9 cellular contexts compared by ENCODE assay signal in the genomic region with DNA sequence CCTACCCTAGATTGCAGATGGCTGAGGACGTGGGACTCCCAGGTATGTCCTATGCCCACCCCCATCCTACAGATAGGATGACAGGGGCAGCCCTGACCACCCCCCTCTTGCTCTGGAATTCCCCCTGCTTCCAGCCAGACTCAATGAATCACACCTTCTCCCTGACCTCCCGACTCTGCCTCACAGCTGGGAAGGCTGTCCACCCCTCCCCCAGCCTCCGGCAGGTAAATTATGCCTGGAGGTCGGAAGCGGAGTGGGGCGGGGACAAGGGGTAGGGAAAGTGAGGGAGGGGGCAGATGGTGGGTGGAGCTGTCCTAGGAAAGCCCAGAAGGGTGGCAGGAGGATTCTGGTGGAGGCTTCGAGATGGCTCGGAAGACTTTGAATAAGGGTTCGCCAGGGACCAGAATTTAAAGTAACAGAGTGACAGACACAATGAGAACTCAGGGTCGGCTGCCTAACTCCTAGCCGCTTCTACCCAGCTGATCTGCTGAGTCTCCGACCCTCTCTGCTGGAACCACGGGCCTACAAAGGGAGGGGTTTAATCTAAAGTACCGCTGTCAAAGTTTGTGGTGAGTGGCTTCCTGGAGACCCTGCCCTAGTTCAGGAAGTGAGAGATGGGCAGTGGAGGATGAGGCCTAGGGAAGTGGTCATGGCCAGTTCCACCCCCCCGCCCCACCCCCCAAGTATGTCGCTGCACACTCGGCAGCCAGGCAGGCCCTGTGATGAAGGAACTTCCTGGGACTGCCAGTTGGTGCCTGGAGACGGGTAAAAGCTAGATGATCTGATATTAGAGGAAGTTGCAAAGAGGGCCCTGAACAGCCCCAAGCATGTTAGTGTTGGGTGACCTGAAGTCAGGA. TPM values are rescaled to one million over a fixed set of nuclear protein-coding genes. Genes with fewer than 3 reads are reported as not detected.
DNase-seq lines count a peak whose midpoint lies in the region; ATAC-seq and TF ChIP-seq lines count a peak whose summit lies in the region.
"Had no signal": no experiment of that assay in that cellular context is flagged by ENCODE, and none has a peak within 500 bp of the region (broad histone marks: within the 10 kb centered on the region; RNA-seq: fewer than 3 reads in every experiment).

No MANE protein-coding gene starts in this region.

- H3K4me2 ChIP-seq in Karpas-422 (ENCODE audit: low read depth, low read length, poor library complexity, severe bottlenecking), result no peak overlapping the region

- H3K4me1 ChIP-seq in right cardiac atrium (ENCODE audit: control insufficient read depth, insufficient read depth, low read length) (peaks cover 24% of the 10 kb centered on the region), sigmoid colon (peaks cover 0 to 74% (median 70%) of the 10 kb centered on the region in 4 donors), Karpas-422 (ENCODE audit: low read length) (no peaks in the 10 kb centered on the region)

- H3K9me3 Mint-ChIP-seq in activated naive CD8-positive, alpha-beta T cell treated with anti-CD3 and anti-CD28 coated beads for 36 hours, result peaks cover 9% of the 10 kb centered on the region
- H3K9me3 Mint-ChIP-seq in activated naive CD8-positive, alpha-beta T cell treated with anti-CD3 and anti-CD28 coated beads, Interleukin-2, amount 50 U/mL, for 24 hours, result peaks cover 9% of the 10 kb centered on the region
- peaks cover 10% of the 10 kb centered on the region for H3K9me3 Mint-ChIP-seq in activated T-helper 2 cell treated with anti-CD3 and anti-CD28 coated beads, Interferon-gamma antibody, Interleukin-2, Interleukin-4, amounts not matched to agents 10 μg/mL and 5 μg/mL and 100 μg/mL, durations not matched to agents 14 hours and 24 hours and 36 hours

- H3K27ac Mint-ChIP-seq in activated naive CD8-positive, alpha-beta T cell treated with anti-CD3 and anti-CD28 coated beads for 36 hours, result peak overlapping the region; percentile 38
- H3K27ac Mint-ChIP-seq in activated naive CD8-positive, alpha-beta T cell treated with anti-CD3 and anti-CD28 coated beads, Interleukin-2, amount 50 U/mL, for 24 hours, result no peak overlapping the region
- peak overlapping the region; percentile 2 for H3K27ac Mint-ChIP-seq in activated T-helper 2 cell treated with anti-CD3 and anti-CD28 coated beads, Interferon-gamma antibody, Interleukin-2, Interleukin-4, amounts not matched to agents 10 μg/mL and 5 μg/mL and 100 μg/mL, durations not matched to agents 14 hours and 24 hours and 36 hours

- H3K9me3 ChIP-seq in right cardiac atrium (ENCODE audit: control insufficient read depth, low read length) (no peaks in the 10 kb centered on the region), sigmoid colon (no peaks in the 10 kb centered on the region), Karpas-422 (ENCODE audit: low read length) (peaks cover 10% of the 10 kb centered on the region; the same call in 1 of the 2 replicates)

- H3K79me2 ChIP-seq in Karpas-422 (ENCODE audit: low read length), result no peaks in the 10 kb centered on the region

- peaks cover 56% of the 10 kb centered on the region for H3K27me3 Mint-ChIP-seq in activated naive CD8-positive, alpha-beta T cell treated with anti-CD3 and anti-CD28 coated beads for 36 hours
- H3K27me3 Mint-ChIP-seq in activated naive CD8-positive, alpha-beta T cell treated with anti-CD3 and anti-CD28 coated beads, Interleukin-2, amount 50 U/mL, for 24 hours, result peaks cover 44% of the 10 kb centered on the region
- peaks cover 55% of the 10 kb centered on the region for H3K27me3 Mint-ChIP-seq in activated T-helper 2 cell treated with anti-CD3 and anti-CD28 coated beads, Interferon-gamma antibody, Interleukin-2, Interleukin-4, amounts not matched to agents 10 μg/mL and 5 μg/mL and 100 μg/mL, durations not matched to agents 14 hours and 24 hours and 36 hours (ENCODE audit: low read depth)

- no peaks in the 10 kb centered on the region for H3K27me3 ChIP-seq in right cardiac atrium (ENCODE audit: control insufficient read depth, insufficient read depth)
- no peaks in the 10 kb centered on the region for H3K27me3 ChIP-seq in sigmoid colon
- H3K27me3 ChIP-seq in Karpas-422 (ENCODE audit: low read length), result peaks cover 5% of the 10 kb centered on the region; the same call in 1 of the 2 replicates

- 32% methylated on average over 18 of the region's 18 CpGs for WGBS in right cardiac atrium
- 35 to 51% methylated on average over 18 of the region's 18 CpGs for WGBS in sigmoid colon, 2 donors

- H3K36me3 ChIP-seq in sigmoid colon (no peaks in the 10 kb centered on the region), Karpas-422 (ENCODE audit: insufficient read depth, low read length) (peaks cover 4% of the 10 kb centered on the region; the same call in 1 of the 2 replicates)

- no peaks in the 10 kb centered on the region for H4K20me1 ChIP-seq in Karpas-422 (ENCODE audit: insufficient read depth, low read depth, low read length)

- intact Hi-C loops in activated T-helper 2 cell treated with anti-CD3 and anti-CD28 coated beads, Interferon-gamma antibody, Interleukin-2, Interleukin-4, amounts not matched to agents 10 μg/mL and 5 μg/mL and 100 μg/mL, durations not matched to agents 14 hours and 24 hours and 36 hours (cut with micrococcal nuclease), result no loop called here
- intact Hi-C loops in right cardiac atrium (cut with DNase I), result no loop called here
- intact Hi-C loops in sigmoid colon (cut with DNase I), result loop anchor here (5.0 kb wide), 1 partner anchor 206 kb away; the partner anchor contains the start of genes ZBTB1 and ZBTB25

- peaks cover 21% of the 10 kb centered on the region for H3K4me1 Mint-ChIP-seq in activated naive CD8-positive, alpha-beta T cell treated with anti-CD3 and anti-CD28 coated beads for 36 hours
- H3K4me1 Mint-ChIP-seq in activated naive CD8-positive, alpha-beta T cell treated with anti-CD3 and anti-CD28 coated beads, Interleukin-2, amount 50 U/mL, for 24 hours, result peaks cover 34% of the 10 kb centered on the region
- H3K4me1 Mint-ChIP-seq in activated T-helper 2 cell treated with anti-CD3 and anti-CD28 coated beads, Interferon-gamma antibody, Interleukin-2, Interleukin-4, amounts not matched to agents 10 μg/mL and 5 μg/mL and 100 μg/mL, durations not matched to agents 14 hours and 24 hours and 36 hours (ENCODE audit: low read depth), result peaks cover 40% of the 10 kb centered on the region

- H2AFZ ChIP-seq in Karpas-422 (ENCODE audit: low read length), result no peak overlapping the region

- TF ChIP-seq CTCF in sigmoid colon (IDR thresholded peaks at IDR 0.05), result no peak

- no peak for TF ChIP-seq POLR2A in sigmoid colon (IDR thresholded peaks at IDR 0.05)

- no peak for DNase-seq in activated naive CD8-positive, alpha-beta T cell treated with anti-CD3 and anti-CD28 coated beads for 36 hours
- DNase-seq in activated naive CD8-positive, alpha-beta T cell treated with anti-CD3 and anti-CD28 coated beads, Interleukin-2, amount 50 U/mL, for 24 hours, result no peak
- peak; percentile 59 for DNase-seq in activated T-helper 2 cell treated with anti-CD3 and anti-CD28 coated beads, Interferon-gamma antibody, Interleukin-2, Interleukin-4, amounts not matched to agents 10 μg/mL and 5 μg/mL and 100 μg/mL, durations not matched to agents 14 hours and 24 hours and 36 hours (ENCODE audit: low spot score)
- DNase-seq in right cardiac atrium (peak in 1 of 3 donors; percentile 77), sigmoid colon (peak; percentile 77), Karpas-422 (no peak)

- no peak overlapping the region for H3K9ac ChIP-seq in Karpas-422 (ENCODE audit: low read length)

- no peaks in the 10 kb centered on the region for H3K36me3 Mint-ChIP-seq in activated naive CD8-positive, alpha-beta T cell treated with anti-CD3 and anti-CD28 coated beads for 36 hours
- peaks cover 2% of the 10 kb centered on the region for H3K36me3 Mint-ChIP-seq in activated naive CD8-positive, alpha-beta T cell treated with anti-CD3 and anti-CD28 coated beads, Interleukin-2, amount 50 U/mL, for 24 hours (ENCODE audit: low read depth)
- peaks cover 3% of the 10 kb centered on the region for H3K36me3 Mint-ChIP-seq in activated T-helper 2 cell treated with anti-CD3 and anti-CD28 coated beads, Interferon-gamma antibody, Interleukin-2, Interleukin-4, amounts not matched to agents 10 μg/mL and 5 μg/mL and 100 μg/mL, durations not matched to agents 14 hours and 24 hours and 36 hours (ENCODE audit: low read depth)

- no peak overlapping the region for H3K4me3 ChIP-seq in right cardiac atrium (ENCODE audit: low read length)
- H3K4me3 ChIP-seq in sigmoid colon, result peak overlapping the region in 2 of 4 donors; percentile 20 to 23
- no peak overlapping the region for H3K4me3 ChIP-seq in Karpas-422 (ENCODE audit: low read length)

- TF ChIP-seq EP300 in sigmoid colon (IDR thresholded peaks at IDR 0.05), result no peak

- no peaks in the 10 kb centered on the region for H3K9me2 ChIP-seq in Karpas-422 (replicated peaks; ENCODE audit: insufficient read depth, low read length)

- H3K27ac ChIP-seq in right cardiac atrium (ENCODE audit: low read length), result peak overlapping the region; percentile 69
- peak overlapping the region; percentile 86 to 95 (median 92) for H3K27ac ChIP-seq in sigmoid colon
- no peak overlapping the region for H3K27ac ChIP-seq in Karpas-422 (ENCODE audit: low read length)
- H3K27ac ChIP-seq: VCaP had no signal

- H3K4me3 Mint-ChIP-seq in activated naive CD8-positive, alpha-beta T cell treated with anti-CD3 and anti-CD28 coated beads for 36 hours, result no peak overlapping the region
- H3K4me3 Mint-ChIP-seq in activated naive CD8-positive, alpha-beta T cell treated with anti-CD3 and anti-CD28 coated beads, Interleukin-2, amount 50 U/mL, for 24 hours, result no peak overlapping the region
- peak overlapping the region; percentile 27 for H3K4me3 Mint-ChIP-seq in activated T-helper 2 cell treated with anti-CD3 and anti-CD28 coated beads, Interferon-gamma antibody, Interleukin-2, Interleukin-4, amounts not matched to agents 10 μg/mL and 5 μg/mL and 100 μg/mL, durations not matched to agents 14 hours and 24 hours and 36 hours (ENCODE audit: low read depth)

- ATAC-seq in activated naive CD8-positive, alpha-beta T cell treated with anti-CD3 and anti-CD28 coated beads, Interleukin-2, amount 50 U/mL, for 24 hours, result no peak
- ATAC-seq in right cardiac atrium (peak in 1 of 2 donors; percentile 10), GM19455 (IDR thresholded peaks at IDR 0.05; ENCODE audit: unreplicated experiment) (no peak), GM19035 (IDR thresholded peaks at IDR 0.05; ENCODE audit: unreplicated experiment) (no peak)

RNA-seq across cellular contexts. Expression of gene PLEKHG3, which starts 4.2 kb away (rescaled TPM):
- total RNA-seq in activated naive CD8-positive, alpha-beta T cell treated with anti-CD3 and anti-CD28 coated beads for 36 hours, result under 1 TPM in 1 of 2 experiments, not detected in 1; 0.12 TPM
- total RNA-seq in activated T-helper 2 cell treated with anti-CD3 and anti-CD28 coated beads, Interferon-gamma antibody, Interleukin-2, Interleukin-4, amounts not matched to agents 10 μg/mL and 5 μg/mL and 100 μg/mL, durations not matched to agents 14 hours and 24 hours and 36 hours, result 1.0 and 1.9 TPM in 2 replicates
- total RNA-seq in right cardiac atrium (10 to 100 TPM; 35.7 to 58.7 (median 50.6) TPM), sigmoid colon (10 to 100 TPM; 34.4 to 67.9 (median 52.3) TPM)
- polyA plus RNA-seq in right cardiac atrium (12.6 TPM), sigmoid colon (10 to 100 TPM; 16.9 to 26.8 (median 17.4) TPM)
- total RNA-seq in Karpas-422 (2014; rRNA removed; shearing (Covaris generic); ENCODE audit: low replicate concordance), result not detected in 2 replicates

Comparison
In these comparisons a context has a peak if more than half of its experiments do, and no peak if none do; other contexts are left out.
1. DNase-seq: peak in activated T-helper 2 cell treated with anti-CD3 and anti-CD28 coated beads, Interferon-gamma antibody, Interleukin-2, Interleukin-4, amounts not matched to agents 10 μg/mL and 5 μg/mL and 100 μg/mL, durations not matched to agents 14 hours and 24 hours and 36 hours (single experiment) and sigmoid colon (single experiment); none in activated naive CD8-positive, alpha-beta T cell treated with anti-CD3 and anti-CD28 coated beads for 36 hours (single experiment), activated naive CD8-positive, alpha-beta T cell treated with anti-CD3 and anti-CD28 coated beads, Interleukin-2, amount 50 U/mL, for 24 hours (single experiment) and Karpas-422 (single experiment).
2. RNA of gene PLEKHG3, which starts 4.2 kb away (total RNA-seq): 34.4 to 67.9 TPM in sigmoid colon and 35.7 to 58.7 TPM in right cardiac atrium; 1.0 to 1.9 TPM in activated T-helper 2 cell treated with anti-CD3 and anti-CD28 coated beads, Interferon-gamma antibody, Interleukin-2, Interleukin-4, amounts not matched to agents 10 μg/mL and 5 μg/mL and 100 μg/mL, durations not matched to agents 14 hours and 24 hours and 36 hours, 0.12 TPM in activated naive CD8-positive, alpha-beta T cell treated with anti-CD3 and anti-CD28 coated beads for 36 hours and not detected in Karpas-422; every median in the first group is over 10 times any median in the second.